In genomic region chr5:179916523-179916922, GRCh38 we compare ENCODE assay signal across 1 cellular context.
TF ChIP-seq lines count a peak whose summit lies in the region.

No MANE protein-coding gene starts in this region.

TF ChIP-seq in H1, 55 proteins besides CTCF, POLR2A, EP300 and RAD21:
- TF ChIP-seq GTF2F1 (IDR thresholded peaks at IDR 0.05; ENCODE audit: borderline replicate concordance, low read depth, low read length) (no peak), GABPA (IDR thresholded peaks at IDR 0.05; ENCODE audit: borderline replicate concordance, insufficient read depth, low read length) (no peak), SIX5 (IDR thresholded peaks at IDR 0.05; ENCODE audit: low read depth, low read length) (no peak), JUN (IDR thresholded peaks at IDR 0.05; ENCODE audit: low read depth, low read length) (no peak), ASH2L (IDR thresholded peaks at IDR 0.05; ENCODE audit: low read length) (no peak), RFX5 (IDR thresholded peaks at IDR 0.05; ENCODE audit: borderline replicate concordance, low read depth, low read length) (no peak), CHD1 (IDR thresholded peaks at IDR 0.05; ENCODE audit: low read depth, low read length) (no peak), KDM5A (IDR thresholded peaks at IDR 0.05; ENCODE audit: low read length) (no peak), SAP30 (IDR thresholded peaks at IDR 0.05; ENCODE audit: insufficient read depth, insufficient replicate concordance, low read length) (no peak), POU5F1 (IDR thresholded peaks at IDR 0.05; ENCODE audit: low read depth, low read length) (no peak)
